In genomic region chr18:45719106-45719505, GRCh38 we compare ENCODE assay signal across 19 cellular contexts. TPM values are rescaled to one million over a fixed set of nuclear protein-coding genes. Genes with fewer than 3 reads are reported as not detected.
DNase-seq lines count a peak whose midpoint lies in the region; ATAC-seq and TF ChIP-seq lines count a peak whose summit lies in the region.
"Had no signal": no experiment of that assay in that cellular context is flagged by ENCODE, and none has a peak within 500 bp of the region (broad histone marks: within the 10 kb centered on the region; RNA-seq: fewer than 3 reads in every experiment).

No MANE protein-coding gene starts in this region.

- H3K4me1 ChIP-seq in spleen, result peaks cover 0 to 4% (median 0%) of the 10 kb centered on the region in 6 donors
- H3K4me1 ChIP-seq: BE2C had no signal

- H3K9me3 ChIP-seq in spleen, result no peaks in the 10 kb centered on the region
- H3K9me3 ChIP-seq: BE2C had no signal

- no peaks in the 10 kb centered on the region for H3K27me3 ChIP-seq in spleen (replicated peaks in 1 of 7)
- H3K27me3 ChIP-seq: BE2C had no signal

- H3K4me3 ChIP-seq in AG10803 (ENCODE audit: low read length) (no peak overlapping the region), spleen (no peak overlapping the region)

- H3K27ac ChIP-seq in spleen, result no peak overlapping the region

- no peak for TF ChIP-seq CTCF in AG10803 (conservative IDR thresholded peaks at IDR 0.05; ENCODE audit: low read length)
- no peak for TF ChIP-seq CTCF in spleen (IDR thresholded peaks at IDR 0.05 in 8 of 11, conservative IDR thresholded peaks at IDR 0.05 in 3 of 11)

- 90 to 94% (median 92%) methylated on average over 7 of the region's 7 CpGs for WGBS in spleen, 5 donors

- no peak for ATAC-seq in GM21786 (IDR thresholded peaks at IDR 0.05; ENCODE audit: unreplicated experiment)

- TF ChIP-seq POLR2A in spleen (IDR thresholded peaks at IDR 0.05), result no peak

- DNase-seq in AG10803 (ENCODE audit: low read depth) (peak; percentile 36), GM03348 (ENCODE audit: low spot score) (peak; percentile 15), RPMI7951 (ENCODE audit: low read depth) (peak; percentile 54), islet precursor cell (peak; percentile 28), spleen (no peak), NCI-H446 treated with DMSO at 0.1 percent for 48 hours (lab: John Stamatoyannopoulos, UW) (no peak)
- no peak for DNase-seq in activated CD4-positive, CD25-positive, alpha-beta regulatory T cell treated with anti-CD3 and anti-CD28 coated beads, Interleukin-2, amount 50 U/mL, for 72 hours
- DNase-seq: BE2C; C1 segment of cervical spinal cord; CD4-positive, CD25-positive, alpha-beta regulatory T cell; CD8-positive, alpha-beta memory T cell; COR-L47; DMS 273 treated with DMSO at 0.1 percent for 48 hours; DMS53; DND-41; GOT3; H7 had no signal

- intact Hi-C loops in spleen (cut with DNase I; ENCODE audit: low total_unique reads), result no loop called here

- no peaks in the 10 kb centered on the region for H3K36me3 ChIP-seq in spleen
- H3K36me3 ChIP-seq: BE2C had no signal

RNA-seq across cellular contexts. Expression of gene SLC14A1, which starts 4.9 kb away (rescaled TPM):
- 28.6 and 43.4 TPM in 2 replicates for total RNA-seq in RPMI7951 (2014; rRNA removed; shearing (Covaris generic))
- 10 to 100 TPM in 5 of 7 donors, 1 to 10 TPM in 2; 6.0 to 26.0 (median 10.3) TPM for total RNA-seq in spleen
- 1 to 10 TPM; 3.4 to 8.2 (median 3.5) TPM for polyA plus RNA-seq in spleen
- total RNA-seq: A172, H7 had no signal

Comparison
In these comparisons a context has a peak if more than half of its experiments do, and no peak if none do; other contexts are left out.
1. DNase-seq: peak in AG10803 (single experiment), GM03348 (single experiment), RPMI7951 (single experiment) and islet precursor cell (single experiment); none in activated CD4-positive, CD25-positive, alpha-beta regulatory T cell treated with anti-CD3 and anti-CD28 coated beads, Interleukin-2, amount 50 U/mL, for 72 hours (single experiment), spleen (single experiment) and NCI-H446 treated with DMSO at 0.1 percent for 48 hours (single experiment).